ENCODE assay signal across 20 cellular contexts in the genomic region with DNA sequence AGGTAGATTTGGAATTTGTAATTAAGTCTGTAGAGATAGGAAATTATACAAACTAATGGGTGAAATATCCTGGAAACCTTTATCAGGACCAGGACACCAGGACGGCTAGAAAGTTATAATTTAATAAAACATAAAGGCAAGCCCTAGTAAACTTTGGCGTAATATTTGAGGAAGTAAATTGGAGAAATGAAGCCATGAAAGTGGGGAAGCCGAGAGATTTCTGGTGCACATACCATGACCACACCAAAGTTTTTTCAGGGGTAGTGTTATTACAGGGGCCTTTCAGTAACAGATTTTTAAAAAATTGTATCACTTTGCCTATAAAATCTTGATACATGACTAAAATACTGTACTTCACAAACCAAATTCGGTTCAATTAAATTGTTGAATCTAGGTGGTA. TPM values are rescaled to one million over a fixed set of nuclear protein-coding genes. Genes with fewer than 3 reads are reported as not detected.
DNase-seq lines count a peak whose midpoint lies in the region; ATAC-seq and TF ChIP-seq lines count a peak whose summit lies in the region.
"Had no signal": no experiment of that assay in that cellular context is flagged by ENCODE, and none has a peak within 500 bp of the region (broad histone marks: within the 10 kb centered on the region; RNA-seq: fewer than 3 reads in every experiment).

No MANE protein-coding gene starts in this region.

- H3K9me3 ChIP-seq in upper lobe of right lung = no peaks in the 10 kb centered on the region

- H3K9me3 Mint-ChIP-seq in WTC11 = peaks cover 4% of the 10 kb centered on the region; the same call in 1 of the 2 replicates

- H3K4me3 ChIP-seq in upper lobe of right lung = no peak overlapping the region
- H3K4me3 ChIP-seq: BLaER1, GM23248 had no signal

- H3K27ac ChIP-seq in upper lobe of right lung = no peak overlapping the region
- H3K27ac ChIP-seq: 22Rv1, BLaER1, GM23248 had no signal

- no peaks in the 10 kb centered on the region for H3K27me3 ChIP-seq in upper lobe of right lung
- H3K27me3 ChIP-seq: BLaER1 had no signal

- H3K36me3 ChIP-seq in upper lobe of right lung = no peaks in the 10 kb centered on the region
- H3K36me3 ChIP-seq: BLaER1 had no signal

- H3K27me3 Mint-ChIP-seq in WTC11 (ENCODE audit: low read depth) = peaks cover 16% of the 10 kb centered on the region

- in situ Hi-C loops in ACHN (cut with HindIII; ENCODE audit: low pct_ligation_motif_present, low pct_unique_long_range_greater_than_20kb, low sequenced_read_pairs) = no loop called here

- peak; percentile 55 for DNase-seq in SIG-M5 treated with dmso at 0.1 percent for 504 hours (lab: John Stamatoyannopoulos, UW; ENCODE audit: unreplicated experiment)
- DNase-seq in SIG-M5 (lab: John Stamatoyannopoulos, UW) = no peak
- DNase-seq in NOMO-1 (lab: John Stamatoyannopoulos, UW; ENCODE audit: unreplicated experiment in 2 of 2) = peak; percentile 80 to 89
- no peak for DNase-seq in WTC11 (ENCODE audit: low spot score)
- DNase-seq in upper lobe of right lung = no peak
- no peak for DNase-seq in ACHN
- DNase-seq: DMS 273 treated with DMSO at 0.1 percent for 48 hours, GDM1, GM23248, HCEC 1CT, NCI-H1436, NCI-H2081 treated with DMSO at 0.1 percent for 48 hours, NCI-H510A, NCI-H774, SHP77 had no signal

- POLR2A ChIA-PET in WTC11 (lab: Charles Lee) = no interaction called here

- no peaks in the 10 kb centered on the region for H3K4me1 ChIP-seq in upper lobe of right lung

- H3K27ac Mint-ChIP-seq in WTC11 = peak overlapping the region; percentile 13; the same call in 1 of the 2 replicates

- CTCF ChIA-PET in WTC11 (lab: Charles Lee) = no interaction called here

- ATAC-seq in WTC11 = no peak
- peak; percentile 37 for ATAC-seq in upper lobe of right lung
- no peak for ATAC-seq in HG03095 (IDR thresholded peaks at IDR 0.05; ENCODE audit: unreplicated experiment)
- no peak for ATAC-seq in HG03432 (IDR thresholded peaks at IDR 0.05; ENCODE audit: unreplicated experiment)

- H3K36me3 Mint-ChIP-seq in WTC11 = peaks cover under 1% of the 10 kb centered on the region; the same call in 1 of the 2 replicates

- intact Hi-C loops in upper lobe of right lung (cut with DNase I) = no loop called here

- H3K4me3 Mint-ChIP-seq in WTC11 = no peak overlapping the region

- TF ChIP-seq CTCF in WTC11 (IDR thresholded peaks at IDR 0.05) = no peak
- TF ChIP-seq CTCF in upper lobe of right lung (IDR thresholded peaks at IDR 0.05) = no peak

- peaks cover 6% of the 10 kb centered on the region for H3K4me1 Mint-ChIP-seq in WTC11

TF ChIP-seq in WTC11, 78 proteins besides CTCF, POLR2A, EP300 and RAD21:
- no peak for TF ChIP-seq FOXP1 (CRISPR knock-in tag; IDR thresholded peaks at IDR 0.05; ENCODE audit: borderline replicate concordance)
- no peak for TF ChIP-seq ESRRA (CRISPR knock-in tag; IDR thresholded peaks at IDR 0.05; ENCODE audit: borderline replicate concordance)
- TF ChIP-seq, protein P1, sequence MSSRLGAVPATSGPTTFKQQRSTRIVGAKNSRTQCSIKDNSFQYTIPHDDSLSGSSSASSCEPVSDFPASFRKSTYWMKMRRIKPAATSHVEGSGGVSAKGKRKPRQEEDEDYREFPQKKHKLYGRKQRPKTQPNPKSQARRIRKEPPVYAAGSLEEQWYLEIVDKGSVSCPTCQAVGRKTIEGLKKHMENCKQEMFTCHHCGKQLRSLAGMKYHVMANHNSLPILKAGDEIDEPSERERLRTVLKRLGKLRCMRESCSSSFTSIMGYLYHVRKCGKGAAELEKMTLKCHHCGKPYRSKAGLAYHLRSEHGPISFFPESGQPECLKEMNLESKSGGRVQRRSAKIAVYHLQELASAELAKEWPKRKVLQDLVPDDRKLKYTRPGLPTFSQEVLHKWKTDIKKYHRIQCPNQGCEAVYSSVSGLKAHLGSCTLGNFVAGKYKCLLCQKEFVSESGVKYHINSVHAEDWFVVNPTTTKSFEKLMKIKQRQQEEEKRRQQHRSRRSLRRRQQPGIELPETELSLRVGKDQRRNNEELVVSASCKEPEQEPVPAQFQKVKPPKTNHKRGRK (CRISPR knock-in tag; IDR thresholded peaks at IDR 0.05; ENCODE audit: borderline replicate concordance) = no peak
- no peak for TF ChIP-seq ZNF232 (CRISPR knock-in tag; IDR thresholded peaks at IDR 0.05)

RNA-seq across cellular contexts. Expression of a gene that starts 54.7 kb away (rescaled TPM):
- not detected in 3 replicates for total RNA-seq in WTC11 (2021)
- not detected for total RNA-seq in upper lobe of right lung
- total RNA-seq: GM23248, MCF 10A had no signal

RNA-seq across cellular contexts. Expression of a gene that starts 57.2 kb away (rescaled TPM):
- total RNA-seq in WTC11 (2021) (0.15 to 0.34 TPM (median 0.16 TPM) in 3 replicates), upper lobe of right lung (1.1 TPM)
- total RNA-seq: GM23248, MCF 10A had no signal

Comparison
In these comparisons a context has a peak if more than half of its experiments do, and no peak if none do; other contexts are left out.
1. DNase-seq: peak in SIG-M5 treated with dmso at 0.1 percent for 504 hours (single experiment) and NOMO-1 (2 of 2); none in SIG-M5 (single experiment), WTC11 (single experiment), upper lobe of right lung (single experiment) and ACHN (single experiment).